35 cellular contexts compared by ENCODE assay signal in genomic region chr17:1985093-1985492, GRCh38. TPM values are rescaled to one million over a fixed set of nuclear protein-coding genes. Genes with fewer than 3 reads are reported as not detected.
"Had no signal": no experiment of that assay in that cellular context is flagged by ENCODE, and none has a peak within 500 bp of the region (broad histone marks: within the 10 kb centered on the region; RNA-seq: fewer than 3 reads in every experiment).

No MANE protein-coding gene starts in this region.

- H3K4me1 Mint-ChIP-seq: activated CD4-positive, alpha-beta T cell treated with anti-CD3 and anti-CD28 coated beads, Interleukin-2, amount 10 ng/mL, durations not matched to agents 24 days and 14 days; activated naive CD4-positive, alpha-beta T cell treated with anti-CD3 and anti-CD28 coated beads, Interleukin-2, amount 10 ng/mL, durations not matched to agents 7 days and 5 days; activated naive CD8-positive, alpha-beta T cell treated with anti-CD3 and anti-CD28 coated beads, Interleukin-2, amount 50 U/mL, for 24 hours had no signal

- H3K4me3 Mint-ChIP-seq: activated CD4-positive, alpha-beta T cell treated with anti-CD3 and anti-CD28 coated beads, Interleukin-2, amount 10 ng/mL, durations not matched to agents 24 days and 14 days; activated CD8-positive, alpha-beta T cell treated with anti-CD3 and anti-CD28 coated beads, Interleukin-2, amount 10 ng/mL, durations not matched to agents 7 days and 5 days; activated naive CD4-positive, alpha-beta T cell treated with anti-CD3 and anti-CD28 coated beads, Interleukin-2, amount 10 ng/mL, durations not matched to agents 7 days and 5 days; activated naive CD8-positive, alpha-beta T cell; activated naive CD8-positive, alpha-beta T cell treated with anti-CD3 and anti-CD28 coated beads, Interleukin-2, amount 50 U/mL, for 24 hours; activated T-cell treated with anti-CD3 and anti-CD28 coated beads, Interleukin-2, amount 50 U/mL, for 24 hours; T-helper 1 cell treated with Interleukin-12 subunit alpha and Interleukin-12 subunit beta and Interleukin-4 antibody, amounts not matched to agents 30 μg/mL and 1 μg/mL, for 36 hours; T-helper 2 cell treated with Interferon-gamma antibody and Interleukin-4, amounts not matched to agents 5 μg/mL and 100 μg/mL, for 36 hours had no signal

- H3K4me3 ChIP-seq: MG63, SJSA1 had no signal

- H3K27ac ChIP-seq: SJSA1 had no signal

- FAIRE-seq: bronchial epithelial cell, TTC549 had no signal

- H3K36me3 ChIP-seq: MG63, SJSA1 had no signal

- H3K27me3 Mint-ChIP-seq: activated naive CD8-positive, alpha-beta T cell; activated naive CD8-positive, alpha-beta T cell treated with anti-CD3 and anti-CD28 coated beads, Interleukin-2, amount 50 U/mL, for 24 hours; activated T-cell treated with anti-CD3 and anti-CD28 coated beads, Interleukin-2, amount 50 U/mL, for 24 hours had no signal

- H3K27me3 ChIP-seq: MG63, SJSA1 had no signal

- H3K9ac ChIP-seq: SK-N-SH had no signal

- H3K36me3 Mint-ChIP-seq: activated naive CD4-positive, alpha-beta T cell treated with anti-CD3 and anti-CD28 coated beads, Interleukin-2, amount 10 ng/mL, durations not matched to agents 7 days and 5 days; activated naive CD8-positive, alpha-beta T cell had no signal

- H3K27ac Mint-ChIP-seq: activated CD4-positive, alpha-beta T cell treated with anti-CD3 and anti-CD28 coated beads, Interleukin-2, amount 10 ng/mL, durations not matched to agents 24 days and 14 days; activated CD8-positive, alpha-beta T cell treated with anti-CD3 and anti-CD28 coated beads, Interleukin-2, amount 10 ng/mL, durations not matched to agents 7 days and 5 days; activated naive CD4-positive, alpha-beta T cell treated with anti-CD3 and anti-CD28 coated beads, Interleukin-2, amount 10 ng/mL, durations not matched to agents 7 days and 5 days; activated naive CD8-positive, alpha-beta T cell; activated naive CD8-positive, alpha-beta T cell treated with anti-CD3 and anti-CD28 coated beads, Interleukin-2, amount 50 U/mL, for 24 hours; activated T-cell treated with anti-CD3 and anti-CD28 coated beads, Interleukin-2, amount 50 U/mL, for 24 hours; activated T-helper 2 cell treated with anti-CD3 and anti-CD28 coated beads, Interferon-gamma antibody, Interleukin-2, Interleukin-4, amounts not matched to agents 10 μg/mL and 5 μg/mL and 100 μg/mL, durations not matched to agents 14 hours and 24 hours and 36 hours; T-helper 1 cell treated with Interleukin-12 subunit alpha and Interleukin-12 subunit beta and Interleukin-4 antibody, amounts not matched to agents 30 μg/mL and 1 μg/mL, for 36 hours; T-helper 2 cell treated with Interferon-gamma antibody and Interleukin-4, amounts not matched to agents 5 μg/mL and 100 μg/mL, for 36 hours had no signal

- H3K4me2 ChIP-seq: SK-N-SH had no signal

- H3K9me3 Mint-ChIP-seq: activated CD4-positive, alpha-beta T cell treated with anti-CD3 and anti-CD28 coated beads, Interleukin-2, amount 10 ng/mL, durations not matched to agents 24 days and 14 days; activated naive CD4-positive, alpha-beta T cell treated with anti-CD3 and anti-CD28 coated beads, Interleukin-2, amount 10 ng/mL, durations not matched to agents 7 days and 5 days; activated naive CD8-positive, alpha-beta T cell treated with anti-CD3 and anti-CD28 coated beads, Interleukin-2, amount 50 U/mL, for 24 hours; activated T-cell treated with anti-CD3 and anti-CD28 coated beads, Interleukin-2, amount 50 U/mL, for 24 hours; activated T-helper 2 cell treated with anti-CD3 and anti-CD28 coated beads, Interferon-gamma antibody, Interleukin-2, Interleukin-4, amounts not matched to agents 10 μg/mL and 5 μg/mL and 100 μg/mL, durations not matched to agents 14 hours and 24 hours and 36 hours; T-helper 1 cell treated with Interleukin-12 subunit alpha and Interleukin-12 subunit beta and Interleukin-4 antibody, amounts not matched to agents 30 μg/mL and 1 μg/mL, for 36 hours; T-helper 2 cell treated with Interferon-gamma antibody and Interleukin-4, amounts not matched to agents 5 μg/mL and 100 μg/mL, for 36 hours had no signal

- H3K9me3 ChIP-seq: MG63, SJSA1, SK-N-SH had no signal

- DNase-seq: activated CD4-positive, alpha-beta T cell treated with anti-CD3 and anti-CD28 coated beads, Interleukin-2, amount 10 ng/mL, durations not matched to agents 24 days and 14 days; activated CD4-positive, alpha-beta T cell treated with anti-CD3 and anti-CD28 coated beads, Interleukin-2, amount 50 U/mL, for 48 hours; activated CD4-positive, CD25-positive, alpha-beta regulatory T cell; activated CD8-positive, alpha-beta T cell treated with anti-CD3 and anti-CD28 coated beads, Interleukin-2, amount 10 ng/mL, durations not matched to agents 7 days and 5 days; activated gamma-delta T cell treated with Interleukin-2 at 50 U/mL for 16 hours; activated naive CD4-positive, alpha-beta T cell treated with anti-CD3 and anti-CD28 coated beads, Interleukin-2, amount 10 ng/mL, durations not matched to agents 7 days and 5 days; activated naive CD8-positive, alpha-beta T cell treated with anti-CD3 and anti-CD28 coated beads, Interleukin-2, amount 50 U/mL, for 24 hours; activated T-cell treated with anti-CD3 and anti-CD28 coated beads, Interleukin-2, amount 50 U/mL, for 24 hours; amniotic stem cell; aorta; caudate nucleus; cerebellar nuclear complex; Karpas-422; KBM-7; MG63; NCI-H1048; NCI-H1105 treated with DMSO at 0.1 percent for 48 hours; NCI-H1436; NCI-H1694 treated with DMSO at 0.1 percent for 48 hours; NCI-H2029; NCI-H2227 treated with DMSO at 0.1 percent for 48 hours; NCI-H446; NCI-H510A treated with DMSO at 0.1 percent for 48 hours; NCI-H526 treated with DMSO at 0.1 percent for 48 hours; NCI-H774; SHP77 treated with DMSO at 0.1 percent for 48 hours; SK-N-SH had no signal

- ATAC-seq: activated CD8-positive, alpha-beta T cell treated with anti-CD3 and anti-CD28 coated beads, Interleukin-2, amount 10 ng/mL, durations not matched to agents 7 days and 5 days; activated naive CD8-positive, alpha-beta T cell treated with anti-CD3 and anti-CD28 coated beads, Interleukin-2, amount 50 U/mL, for 24 hours; Panc1 had no signal

RNA-seq across cellular contexts. Expression of gene RTN4RL1, which starts 40.0 kb away (rescaled TPM):
- total RNA-seq: SJSA1 had no signal
